In the genomic region with DNA sequence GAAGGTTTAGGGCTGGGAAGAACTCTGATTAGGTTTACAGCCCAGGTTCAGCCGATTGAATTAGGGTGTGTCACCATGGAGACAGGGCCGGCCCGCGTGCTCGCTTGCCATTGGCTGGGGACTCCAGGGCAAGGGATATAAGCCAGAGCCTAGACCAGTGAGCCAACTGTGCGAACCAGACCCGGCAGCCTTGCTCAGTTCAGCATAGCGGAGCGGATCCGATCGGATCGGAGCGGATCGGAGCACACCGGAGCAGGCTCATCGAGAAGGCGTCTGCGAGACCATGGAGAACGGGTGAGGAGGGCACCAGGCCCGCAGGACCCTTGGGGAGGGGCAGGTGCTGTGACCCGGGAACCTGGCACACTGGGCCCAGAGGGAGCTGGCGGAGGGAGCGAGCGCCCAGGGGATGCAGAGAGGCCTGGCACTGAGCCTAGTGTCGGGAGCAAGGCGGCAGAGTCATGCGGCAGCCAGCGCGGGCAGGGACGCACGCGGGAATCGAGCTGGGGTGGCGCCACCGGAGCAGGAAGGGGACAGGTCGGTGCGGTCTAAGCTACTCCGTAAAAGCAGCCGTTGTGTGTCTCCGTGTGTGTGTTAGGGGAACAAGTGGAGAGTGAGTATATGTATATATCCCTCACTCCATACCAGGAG, we compare ENCODE assay signal across 8 cellular contexts. TPM values are rescaled to one million over a fixed set of nuclear protein-coding genes. Genes with fewer than 3 reads are reported as not detected.
DNase-seq lines count a peak whose midpoint lies in the region; ATAC-seq and TF ChIP-seq lines count a peak whose summit lies in the region.

A gene (plus strand): TSS at position 165 of the 648 bp plus-strand sequence. CDS start 119 bp downstream, at position 284.

- H3K27ac ChIP-seq in ovary = peak within 1 kb of the TSS in 1 of 2 donors; percentile 58
- H3K27ac ChIP-seq in thymus (ENCODE audit: low read depth) = peak within 1 kb of the TSS; percentile 88

- 0 to 1% (median 1%) methylated on average over 40 of the region's 40 CpGs for WGBS in ovary, 3 donors
- WGBS in thymus = under 1% methylated on average over 40 of the region's 40 CpGs

- H3K4me3 Mint-ChIP-seq in activated naive CD8-positive, alpha-beta T cell = peak within 1 kb of the TSS; percentile 99
- H3K4me3 Mint-ChIP-seq in glutamatergic neuron (ENCODE audit: unreplicated experiment) = peak within 1 kb of the TSS; percentile 91

- peaks cover 2% of the 10 kb centered on the region for H3K4me1 ChIP-seq in ovary (ENCODE audit: insufficient read depth)
- H3K4me1 ChIP-seq in thymus (ENCODE audit: control insufficient read depth, insufficient read depth, low read length) = peaks cover 17% of the 10 kb centered on the region

- peak; percentile 96 for DNase-seq in GM12865 (ENCODE audit: low read depth)
- DNase-seq in NCI-H1105 treated with DMSO at 0.1 percent for 48 hours (lab: John Stamatoyannopoulos, UW) = peak; percentile 94
- peak; percentile 71 for DNase-seq in SKM-1 treated with dmso at 0.1 percent for 144 hours (lab: John Stamatoyannopoulos, UW; ENCODE audit: unreplicated experiment)
- peak; percentile 82 for DNase-seq in glutamatergic neuron
- DNase-seq in ovary = peak; percentile 73 to 86 (median 81)

- peak; percentile 96 for ATAC-seq in HG02678 (IDR thresholded peaks at IDR 0.05; ENCODE audit: unreplicated experiment)

- no peak for TF ChIP-seq EP300 in ovary (IDR thresholded peaks at IDR 0.05)

- TF ChIP-seq POLR2A in ovary (IDR thresholded peaks at IDR 0.05) = peak; percentile 72

- H3K9me3 ChIP-seq in ovary (no peaks in the 10 kb centered on the region), thymus (ENCODE audit: control insufficient read depth) (no peaks in the 10 kb centered on the region)

- intact Hi-C loops in ovary (cut with DNase I) = no loop called here

- no peaks in the 10 kb centered on the region for H3K9me3 Mint-ChIP-seq in activated naive CD8-positive, alpha-beta T cell (ENCODE audit: low read depth)
- peaks cover 3% of the 10 kb centered on the region for H3K9me3 Mint-ChIP-seq in glutamatergic neuron (ENCODE audit: unreplicated experiment)

- H3K4me3 ChIP-seq in GM12865 (ENCODE audit: low read depth, low read length) = peak within 1 kb of the TSS; percentile 84
- peak within 1 kb of the TSS; percentile 74 for H3K4me3 ChIP-seq in ovary
- H3K4me3 ChIP-seq in thymus (ENCODE audit: low read length) = peak within 1 kb of the TSS; percentile 85

- no peaks in the 10 kb centered on the region for H3K36me3 ChIP-seq in ovary
- peaks cover 14% of the 10 kb centered on the region for H3K36me3 ChIP-seq in thymus (ENCODE audit: control insufficient read depth, insufficient read depth)

- peaks cover 38% of the 10 kb centered on the region for H3K4me1 Mint-ChIP-seq in activated naive CD8-positive, alpha-beta T cell (ENCODE audit: low read depth)
- peaks cover 8% of the 10 kb centered on the region for H3K4me1 Mint-ChIP-seq in glutamatergic neuron (ENCODE audit: low read depth, unreplicated experiment)

- H3K27me3 ChIP-seq in ovary (no peaks in the 10 kb centered on the region), thymus (ENCODE audit: control insufficient read depth, insufficient read depth) (no peaks in the 10 kb centered on the region)

- TF ChIP-seq CTCF in GM12865 (IDR thresholded peaks at IDR 0.05; ENCODE audit: insufficient read depth, low read depth, low read length, missing control alignments) = no peak
- no peak for TF ChIP-seq CTCF in glutamatergic neuron (IDR thresholded peaks at IDR 0.05; ENCODE audit: partially characterized antibody, unreplicated experiment)
- TF ChIP-seq CTCF in ovary (IDR thresholded peaks at IDR 0.05) = no peak

- H3K36me3 Mint-ChIP-seq in activated naive CD8-positive, alpha-beta T cell = peaks cover 18% of the 10 kb centered on the region
- no peaks in the 10 kb centered on the region for H3K36me3 Mint-ChIP-seq in glutamatergic neuron (ENCODE audit: unreplicated experiment)

- peak within 1 kb of the TSS; percentile 99 for H3K27ac Mint-ChIP-seq in activated naive CD8-positive, alpha-beta T cell
- peak within 1 kb of the TSS; percentile 69 for H3K27ac Mint-ChIP-seq in glutamatergic neuron (ENCODE audit: unreplicated experiment)

- H3K27me3 Mint-ChIP-seq in activated naive CD8-positive, alpha-beta T cell = no peaks in the 10 kb centered on the region
- peaks cover 6% of the 10 kb centered on the region for H3K27me3 Mint-ChIP-seq in glutamatergic neuron (ENCODE audit: unreplicated experiment)

RNA-seq across cellular contexts. Expression of the gene that starts here (rescaled TPM):
- total RNA-seq in glutamatergic neuron (ENCODE audit: unreplicated experiment) (25.9 TPM), ovary (1 to 10 TPM; 3.4 to 9.2 (median 7.1) TPM)
- polyA plus RNA-seq in ovary (10 to 100 TPM in 1 of 2 donors, 1 to 10 TPM in 1; 8.5 to 23.0 TPM), thymus (29.8 TPM)
